ENCODE assay signal across 24 cellular contexts in genomic region chr9:137520614-137521404, GRCh38.
"Had no signal": no experiment of that assay in that cellular context is flagged by ENCODE, and none has a peak within 500 bp of the region (broad histone marks: within the 10 kb centered on the region; RNA-seq: fewer than 3 reads in every experiment).

No MANE protein-coding gene starts in this region.

- H3K27me3 Mint-ChIP-seq: effector memory CD8-positive, alpha-beta T cell; naive B cell; progenitor cell of endocrine pancreas; stimulated activated naive CD8-positive, alpha-beta T cell treated with anti-CD3 and anti-CD28 coated beads, Interleukin-15, Interleukin-2, amounts not matched to agents 100 ng/mL and 50 ng/mL, for 24 hours had no signal

- FAIRE-seq: colon had no signal

- H3K4me2 ChIP-seq: smooth muscle cell had no signal

- DNase-seq: cerebellar nuclear complex; effector memory CD8-positive, alpha-beta T cell; esophagus squamous epithelium; foreskin fibroblast; glutamatergic neuron; kidney glomerular epithelial cell; mesendoderm; naive B cell; nephron progenitor cell; ovary; stimulated activated CD4-positive, alpha-beta T cell treated with anti-CD3 and anti-CD28 coated beads, Interleukin-4, amount 100 ng/mL, for 1 hour; stimulated activated CD8-positive, alpha-beta memory T cell treated with anti-CD3 and anti-CD28 coated beads, Interleukin-4, amount 100 ng/mL, for 48 hours; upper lobe of right lung had no signal

- ATAC-seq: effector memory CD8-positive, alpha-beta T cell; gastroesophageal sphincter; right cardiac atrium; stimulated activated effector memory CD8-positive, alpha-beta T cell treated with anti-CD3 and anti-CD28 coated beads, Interleukin-12 subunit alpha, Interleukin-12 subunit beta, amount 100 ng/mL, for 72 hours had no signal

- H3K9me3 ChIP-seq: esophagus squamous epithelium, gastroesophageal sphincter, ovary, thoracic aorta, upper lobe of right lung, vagina had no signal

- H3K4me1 ChIP-seq: gastroesophageal sphincter, upper lobe of right lung, vagina had no signal

- H3K27ac Mint-ChIP-seq: dendritic cell treated with granulocyte-macrophage colony-stimulating factor and Interleukin-4, amounts not matched to agents 40 ng/mL and 50 ng/mL, for 4 days; effector memory CD8-positive, alpha-beta T cell; naive B cell; nephron progenitor cell; progenitor cell of endocrine pancreas; stimulated activated effector memory CD8-positive, alpha-beta T cell treated with anti-CD3 and anti-CD28 coated beads, Interleukin-12 subunit alpha, Interleukin-12 subunit beta, amount 100 ng/mL, for 72 hours; stimulated activated naive CD8-positive, alpha-beta T cell treated with anti-CD3 and anti-CD28 coated beads, Interleukin-15, Interleukin-2, amounts not matched to agents 100 ng/mL and 50 ng/mL, for 24 hours had no signal

- H3K4me3 ChIP-seq: esophagus squamous epithelium, gastroesophageal sphincter, ovary, smooth muscle cell, thoracic aorta, upper lobe of right lung, vagina had no signal

- H3K4me3 Mint-ChIP-seq: dendritic cell treated with granulocyte-macrophage colony-stimulating factor and Interleukin-4, amounts not matched to agents 40 ng/mL and 50 ng/mL, for 4 days; effector memory CD8-positive, alpha-beta T cell; naive B cell; nephron progenitor cell; stimulated activated effector memory CD8-positive, alpha-beta T cell treated with anti-CD3 and anti-CD28 coated beads, Interleukin-12 subunit alpha, Interleukin-12 subunit beta, amount 100 ng/mL, for 72 hours; stimulated activated naive CD8-positive, alpha-beta T cell treated with anti-CD3 and anti-CD28 coated beads, Interleukin-15, Interleukin-2, amounts not matched to agents 100 ng/mL and 50 ng/mL, for 24 hours had no signal

- H3K27me3 ChIP-seq: esophagus squamous epithelium, gastroesophageal sphincter, ovary, upper lobe of right lung, vagina had no signal

- H3K36me3 ChIP-seq: esophagus squamous epithelium, ovary, vagina had no signal

- H3K27ac ChIP-seq: epithelial cell of prostate, esophagus squamous epithelium, gastroesophageal sphincter, ovary, thoracic aorta, upper lobe of right lung, vagina had no signal

- H3K9me3 Mint-ChIP-seq: dendritic cell treated with granulocyte-macrophage colony-stimulating factor and Interleukin-4, amounts not matched to agents 40 ng/mL and 50 ng/mL, for 4 days; effector memory CD8-positive, alpha-beta T cell; naive B cell; stimulated activated effector memory CD8-positive, alpha-beta T cell treated with anti-CD3 and anti-CD28 coated beads, Interleukin-12 subunit alpha, Interleukin-12 subunit beta, amount 100 ng/mL, for 72 hours; stimulated activated naive CD8-positive, alpha-beta T cell treated with anti-CD3 and anti-CD28 coated beads, Interleukin-15, Interleukin-2, amounts not matched to agents 100 ng/mL and 50 ng/mL, for 24 hours had no signal
